1 cellular context compared by ENCODE assay signal in genomic region chr3:24521306-24522154, GRCh38.
A peak's percentile ranks its signal among the peaks of the same experiment; 100 is the strongest.
TF ChIP-seq lines count a peak whose summit lies in the region.

No MANE protein-coding gene starts in this region.

TF ChIP-seq in HepG2, 621 proteins besides CTCF, POLR2A, EP300 and RAD21 (continues in another document):
- no peak for TF ChIP-seq RFX5 (IDR thresholded peaks at IDR 0.05; ENCODE audit: low read depth, low read length)
- TF ChIP-seq KAT2B (IDR thresholded peaks at IDR 0.05; ENCODE audit: borderline replicate concordance, low read depth, low read length), result no peak
- TF ChIP-seq MYC (CRISPR knock-in tag; IDR thresholded peaks at IDR 0.05; ENCODE audit: borderline replicate concordance), result peak; percentile 41; the same call in 1 of the 2 replicates
- TF ChIP-seq KLF12 (CRISPR knock-in tag; IDR thresholded peaks at IDR 0.05; ENCODE audit: borderline replicate concordance), result peak; percentile 40
- TF ChIP-seq KDM2A (CRISPR knock-in tag; IDR thresholded peaks at IDR 0.05; ENCODE audit: borderline replicate concordance, low read depth), result 0 out of 2 replicates have a peak, but pooled peaks have one; percentile 18
- TF ChIP-seq, protein P1, sequence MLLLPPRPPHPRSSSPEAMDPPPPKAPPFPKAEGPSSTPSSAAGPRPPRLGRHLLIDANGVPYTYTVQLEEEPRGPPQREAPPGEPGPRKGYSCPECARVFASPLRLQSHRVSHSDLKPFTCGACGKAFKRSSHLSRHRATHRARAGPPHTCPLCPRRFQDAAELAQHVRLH (CRISPR knock-in tag; IDR thresholded peaks at IDR 0.05; ENCODE audit: borderline replicate concordance, low read depth), result peak; percentile 51; the same call in 1 of the 2 replicates
- TF ChIP-seq ZNF496 (CRISPR knock-in tag; IDR thresholded peaks at IDR 0.05; ENCODE audit: insufficient replicate concordance), result no peak
- TF ChIP-seq IKZF5 (CRISPR knock-in tag; IDR thresholded peaks at IDR 0.05), result peak; percentile 50; the same call in 1 of the 2 replicates
- TF ChIP-seq GMEB1 (CRISPR knock-in tag; IDR thresholded peaks at IDR 0.05; ENCODE audit: borderline replicate concordance), result no peak
- TF ChIP-seq POLR2G (IDR thresholded peaks at IDR 0.05; ENCODE audit: low read depth, low read length), result peak; percentile 58; the same call in 1 of the 2 replicates
- TF ChIP-seq TBL1XR1 (IDR thresholded peaks at IDR 0.05; ENCODE audit: borderline replicate concordance, low read length, partially characterized antibody), result no peak
- TF ChIP-seq REL (CRISPR knock-in tag; conservative IDR thresholded peaks at IDR 0.05), result no peak
- TF ChIP-seq ELF1 (CRISPR knock-in tag; IDR thresholded peaks at IDR 0.05), result peak; percentile 82
- TF ChIP-seq NR2F2 (IDR thresholded peaks at IDR 0.05; ENCODE audit: borderline replicate concordance, low read depth), result peak; percentile 10; the same call in 1 of the 2 replicates
- 0 out of 2 replicates have a peak, but pooled peaks have one; percentile 24 for TF ChIP-seq ZSCAN31 (CRISPR knock-in tag; IDR thresholded peaks at IDR 0.05; ENCODE audit: low read depth)
- peak; percentile 29; the same call in 1 of the 2 replicates for TF ChIP-seq ZNF724P (CRISPR knock-in tag; IDR thresholded peaks at IDR 0.05; ENCODE audit: borderline replicate concordance)
- TF ChIP-seq HNF4G (IDR thresholded peaks at IDR 0.05; ENCODE audit: borderline replicate concordance, low read depth, low read length), result peak; percentile 2; the same call in 1 of the 2 replicates
- no peak for TF ChIP-seq HNF4G (CRISPR knock-in tag; IDR thresholded peaks at IDR 0.05; ENCODE audit: borderline replicate concordance, low read depth)
- peak; percentile 51; the same call in 1 of the 2 replicates for TF ChIP-seq ZFP82 (CRISPR knock-in tag; IDR thresholded peaks at IDR 0.05; ENCODE audit: borderline replicate concordance)
- TF ChIP-seq, protein P2, sequence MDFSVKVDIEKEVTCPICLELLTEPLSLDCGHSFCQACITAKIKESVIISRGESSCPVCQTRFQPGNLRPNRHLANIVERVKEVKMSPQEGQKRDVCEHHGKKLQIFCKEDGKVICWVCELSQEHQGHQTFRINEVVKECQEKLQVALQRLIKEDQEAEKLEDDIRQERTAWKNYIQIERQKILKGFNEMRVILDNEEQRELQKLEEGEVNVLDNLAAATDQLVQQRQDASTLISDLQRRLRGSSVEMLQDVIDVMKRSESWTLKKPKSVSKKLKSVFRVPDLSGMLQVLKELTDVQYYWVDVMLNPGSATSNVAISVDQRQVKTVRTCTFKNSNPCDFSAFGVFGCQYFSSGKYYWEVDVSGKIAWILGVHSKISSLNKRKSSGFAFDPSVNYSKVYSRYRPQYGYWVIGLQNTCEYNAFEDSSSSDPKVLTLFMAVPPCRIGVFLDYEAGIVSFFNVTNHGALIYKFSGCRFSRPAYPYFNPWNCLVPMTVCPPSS (IDR thresholded peaks at IDR 0.05), result no peak
- peak; percentile 64; the same call in 1 of the 2 replicates for TF ChIP-seq ZNF275 (CRISPR knock-in tag; IDR thresholded peaks at IDR 0.05; ENCODE audit: borderline replicate concordance)
- TF ChIP-seq, protein P3, sequence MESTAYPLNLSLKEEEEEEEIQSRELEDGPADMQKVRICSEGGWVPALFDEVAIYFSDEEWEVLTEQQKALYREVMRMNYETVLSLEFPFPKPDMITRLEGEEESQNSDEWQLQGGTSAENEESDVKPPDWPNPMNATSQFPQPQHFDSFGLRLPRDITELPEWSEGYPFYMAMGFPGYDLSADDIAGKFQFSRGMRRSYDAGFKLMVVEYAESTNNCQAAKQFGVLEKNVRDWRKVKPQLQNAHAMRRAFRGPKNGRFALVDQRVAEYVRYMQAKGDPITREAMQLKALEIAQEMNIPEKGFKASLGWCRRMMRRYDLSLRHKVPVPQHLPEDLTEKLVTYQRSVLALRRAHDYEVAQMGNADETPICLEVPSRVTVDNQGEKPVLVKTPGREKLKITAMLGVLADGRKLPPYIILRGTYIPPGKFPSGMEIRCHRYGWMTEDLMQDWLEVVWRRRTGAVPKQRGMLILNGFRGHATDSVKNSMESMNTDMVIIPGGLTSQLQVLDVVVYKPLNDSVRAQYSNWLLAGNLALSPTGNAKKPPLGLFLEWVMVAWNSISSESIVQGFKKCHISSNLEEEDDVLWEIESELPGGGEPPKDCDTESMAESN (CRISPR knock-in tag; conservative IDR thresholded peaks at IDR 0.05), result peak; percentile 20
- TF ChIP-seq HOXA5 (CRISPR knock-in tag; IDR thresholded peaks at IDR 0.05), result 0 out of 2 replicates have a peak, but pooled peaks have one; percentile 43
- TF ChIP-seq NONO (IDR thresholded peaks at IDR 0.05), result no peak
- 0 out of 2 replicates have a peak, but pooled peaks have one; percentile 58 for TF ChIP-seq NONO (CRISPR knock-in tag; conservative IDR thresholded peaks at IDR 0.05)
- no peak for TF ChIP-seq ZFP41 (CRISPR knock-in tag; IDR thresholded peaks at IDR 0.05; ENCODE audit: borderline replicate concordance)
- TF ChIP-seq ZSCAN21 (CRISPR knock-in tag; IDR thresholded peaks at IDR 0.05; ENCODE audit: borderline replicate concordance), result 0 out of 2 replicates have a peak, but pooled peaks have one; percentile 36
- peak; percentile 10; the same call in 1 of the 2 replicates for TF ChIP-seq ARID5B (CRISPR knock-in tag; IDR thresholded peaks at IDR 0.05)
- no peak for TF ChIP-seq ZNF124 (CRISPR knock-in tag; IDR thresholded peaks at IDR 0.05)
- peak; percentile 22; the same call in 1 of the 2 replicates for TF ChIP-seq ZBED4 (CRISPR knock-in tag; IDR thresholded peaks at IDR 0.05; ENCODE audit: borderline replicate concordance)
- TF ChIP-seq ZNF790 (CRISPR knock-in tag; IDR thresholded peaks at IDR 0.05; ENCODE audit: borderline replicate concordance), result 0 out of 2 replicates have a peak, but pooled peaks have one; percentile 67
- no peak for TF ChIP-seq HMG20B (CRISPR knock-in tag; conservative IDR thresholded peaks at IDR 0.05)
- TF ChIP-seq ZNF678 (CRISPR knock-in tag; IDR thresholded peaks at IDR 0.05), result peak; percentile 49; the same call in 1 of the 2 replicates
- TF ChIP-seq ZNF446 (CRISPR knock-in tag; IDR thresholded peaks at IDR 0.05), result 0 out of 2 replicates have a peak, but pooled peaks have one; percentile 38
- peak; percentile 7; the same call in 1 of the 2 replicates for TF ChIP-seq FOSL2 (CRISPR knock-in tag; IDR thresholded peaks at IDR 0.05)
- no peak; the same call in 1 of the 2 replicates for TF ChIP-seq DPF2 (CRISPR knock-in tag; IDR thresholded peaks at IDR 0.05; ENCODE audit: borderline replicate concordance, low read depth)
- TF ChIP-seq, protein P4, sequence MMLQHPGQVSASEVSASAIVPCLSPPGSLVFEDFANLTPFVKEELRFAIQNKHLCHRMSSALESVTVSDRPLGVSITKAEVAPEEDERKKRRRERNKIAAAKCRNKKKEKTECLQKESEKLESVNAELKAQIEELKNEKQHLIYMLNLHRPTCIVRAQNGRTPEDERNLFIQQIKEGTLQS (CRISPR knock-in tag; IDR thresholded peaks at IDR 0.05), result 0 out of 2 replicates have a peak, but pooled peaks have one; percentile 13
- peak; percentile 96 for TF ChIP-seq RBFOX2 (IDR thresholded peaks at IDR 0.05; ENCODE audit: low read depth, low read length)
- peak; percentile 77 for TF ChIP-seq HNRNPK (IDR thresholded peaks at IDR 0.05; ENCODE audit: low read depth, low read length, poor library complexity, severe bottlenecking)
- peak; percentile 4; the same call in 1 of the 2 replicates for TF ChIP-seq GFI1 (CRISPR knock-in tag; IDR thresholded peaks at IDR 0.05; ENCODE audit: borderline replicate concordance)
- peak; percentile 67 for TF ChIP-seq AKAP8 (CRISPR knock-in tag; IDR thresholded peaks at IDR 0.05)
- no peak for TF ChIP-seq FOSL1 (CRISPR knock-in tag; IDR thresholded peaks at IDR 0.05; ENCODE audit: borderline replicate concordance)
- no peak for TF ChIP-seq TBX3 (IDR thresholded peaks at IDR 0.05; ENCODE audit: borderline replicate concordance)
- TF ChIP-seq, protein P5, sequence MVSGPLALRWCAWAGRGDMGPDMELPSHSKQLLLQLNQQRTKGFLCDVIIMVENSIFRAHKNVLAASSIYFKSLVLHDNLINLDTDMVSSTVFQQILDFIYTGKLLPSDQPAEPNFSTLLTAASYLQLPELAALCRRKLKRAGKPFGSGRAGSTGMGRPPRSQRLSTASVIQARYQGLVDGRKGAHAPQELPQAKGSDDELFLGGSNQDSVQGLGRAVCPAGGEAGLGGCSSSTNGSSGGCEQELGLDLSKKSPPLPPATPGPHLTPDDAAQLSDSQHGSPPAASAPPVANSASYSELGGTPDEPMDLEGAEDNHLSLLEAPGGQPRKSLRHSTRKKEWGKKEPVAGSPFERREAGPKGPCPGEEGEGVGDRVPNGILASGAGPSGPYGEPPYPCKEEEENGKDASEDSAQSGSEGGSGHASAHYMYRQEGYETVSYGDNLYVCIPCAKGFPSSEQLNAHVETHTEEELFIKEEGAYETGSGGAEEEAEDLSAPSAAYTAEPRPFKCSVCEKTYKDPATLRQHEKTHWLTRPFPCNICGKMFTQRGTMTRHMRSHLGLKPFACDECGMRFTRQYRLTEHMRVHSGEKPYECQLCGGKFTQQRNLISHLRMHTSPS (CRISPR knock-in tag; IDR thresholded peaks at IDR 0.05; ENCODE audit: low read depth), result no peak
- TF ChIP-seq ATF7-NPFF (CRISPR knock-in tag; IDR thresholded peaks at IDR 0.05; ENCODE audit: low read depth), result no peak
